19 cellular contexts compared by ENCODE assay signal in genomic region chr1:22818061-22818770, GRCh38.
A peak's percentile ranks its signal among the peaks of the same experiment; 100 is the strongest.
DNase-seq lines count a peak whose midpoint lies in the region; ATAC-seq, FAIRE-seq and TF ChIP-seq lines count a peak whose summit lies in the region.
"Had no signal": no experiment of that assay in that cellular context is flagged by ENCODE, and none has a peak within 500 bp of the region (broad histone marks: within the 10 kb centered on the region; RNA-seq: fewer than 3 reads in every experiment).

No MANE protein-coding gene starts in this region.

- no peak overlapping the region for H3K14ac ChIP-seq in neuronal stem cell (ENCODE audit: low read length)

- no peak overlapping the region for H3K9ac ChIP-seq in endothelial cell of umbilical vein (replicated peaks; ENCODE audit: extremely low read depth, insufficient read depth, low read length)
- H3K9ac ChIP-seq in neuronal stem cell (ENCODE audit: low read depth, low read length, poor library complexity) = no peak overlapping the region
- H3K9ac ChIP-seq: GM23248 had no signal

- peaks cover 3% of the 10 kb centered on the region for H3K27me3 Mint-ChIP-seq in GM23338 (ENCODE audit: insufficient read depth, low read depth, poor library complexity)

- DNase-seq in GM23338 (ENCODE audit: low spot score) = no peak
- no peak for DNase-seq in WERI-Rb-1
- DNase-seq in endothelial cell of umbilical vein (ENCODE audit: low read depth, low spot score) = no peak
- DNase-seq in neuronal stem cell (ENCODE audit: low spot score) = no peak
- DNase-seq in NCI-H345 treated with DMSO at 0.1 percent for 48 hours (lab: John Stamatoyannopoulos, UW; ENCODE audit: unreplicated experiment) = no peak
- no peak for DNase-seq in NOMO-1 treated with dmso at 0.1 percent for 144 hours (lab: John Stamatoyannopoulos, UW; ENCODE audit: unreplicated experiment)
- DNase-seq: DMS 273 treated with DMSO at 0.1 percent for 48 hours, GDM1, GM23248, NCI-H1436, NCI-H2029 treated with DMSO at 0.1 percent for 48 hours, NCI-H2227 treated with DMSO at 0.1 percent for 48 hours, NCI-H524 treated with DMSO at 0.1 percent for 48 hours, Peyer's patch, Right ventricle myocardium superior had no signal

- no peaks in the 10 kb centered on the region for H3K79me2 ChIP-seq in GM23338 (replicated peaks; ENCODE audit: insufficient read depth)
- no peaks in the 10 kb centered on the region for H3K79me2 ChIP-seq in endothelial cell of umbilical vein (ENCODE audit: control insufficient read depth, insufficient read depth, low read length)

- peaks cover 12% of the 10 kb centered on the region for H3K4me1 Mint-ChIP-seq in GM23338

- no peak overlapping the region for H2BK120ac ChIP-seq in neuronal stem cell (ENCODE audit: low read depth, low read length)

- no peak overlapping the region for H3K4ac ChIP-seq in neuronal stem cell (ENCODE audit: low read length)

- TF ChIP-seq POLR2A in endothelial cell of umbilical vein (IDR thresholded peaks at IDR 0.05; ENCODE audit: low read depth, low read length) = no peak

- no peaks in the 10 kb centered on the region for H3K9me1 ChIP-seq in endothelial cell of umbilical vein (replicated peaks; ENCODE audit: control insufficient read depth, extremely low read depth, insufficient read depth, low read length)

- BruUV-seq in endothelial cell of umbilical vein (replicated peaks; lab: Mats Ljungman, UMichigan) = no TSS peak

- H4K8ac ChIP-seq in neuronal stem cell (ENCODE audit: low read depth, low read length) = no peak overlapping the region

- CTCF ChIA-PET in endothelial cell of umbilical vein (lab: Charles Lee) = interaction anchor here (0.6 to 2.1 kb wide), 5 partner anchors 8 to 114 kb away, joined by 3 to 7 read pairs (median 6); no protein-coding TSS in a partner anchor

- ATAC-seq in GM23338 (no peak), HG03460 (IDR thresholded peaks at IDR 0.05; ENCODE audit: unreplicated experiment) (no peak)
- ATAC-seq: GM12878, K562 had no signal

- no peak overlapping the region for H3K27ac ChIP-seq in GM23338 (ENCODE audit: low read depth)
- H3K27ac ChIP-seq in WERI-Rb-1 = peak overlapping the region; percentile 54
- no peak overlapping the region for H3K27ac ChIP-seq in endothelial cell of umbilical vein (ENCODE audit: insufficient read depth, low read depth, low read length)
- no peak overlapping the region for H3K27ac ChIP-seq in neuronal stem cell (replicated peaks; ENCODE audit: low read length)
- H3K27ac ChIP-seq: C4-2B, GM23248, Peyer's patch had no signal

- peak overlapping the region; percentile 42 for H2BK5ac ChIP-seq in neuronal stem cell (ENCODE audit: low read length)

- no peaks in the 10 kb centered on the region for H3F3A ChIP-seq in GM23338 (replicated peaks; ENCODE audit: low read depth)

- H3K23ac ChIP-seq in neuronal stem cell (ENCODE audit: low read depth, low read length, poor library complexity) = no peak overlapping the region

- H3K9me3 ChIP-seq in WERI-Rb-1 (ENCODE audit: severe bottlenecking) = no peaks in the 10 kb centered on the region
- no peaks in the 10 kb centered on the region for H3K9me3 ChIP-seq in endothelial cell of umbilical vein (replicated peaks; ENCODE audit: control insufficient read depth, insufficient read depth, low read length)
- no peaks in the 10 kb centered on the region for H3K9me3 ChIP-seq in neuronal stem cell (replicated peaks in 1 of 2; ENCODE audit: control insufficient read depth in 2 of 2, insufficient read depth in 1 of 2, low read depth in 1 of 2, low read length in 2 of 2)
- H3K9me3 ChIP-seq: Peyer's patch had no signal

- no peaks in the 10 kb centered on the region; the same call in 2 of the 3 replicates for H3K9me3 Mint-ChIP-seq in GM23338

- no peak overlapping the region for H2AFZ ChIP-seq in GM23338
- no peak overlapping the region for H2AFZ ChIP-seq in endothelial cell of umbilical vein (ENCODE audit: low read depth, low read length)
- H2AFZ ChIP-seq in neuronal stem cell (ENCODE audit: low read length) = no peak overlapping the region
- H2AFZ ChIP-seq: GM23248 had no signal

- POLR2A ChIA-PET in endothelial cell of umbilical vein (lab: Charles Lee) = interaction anchor here (0.6 kb wide), 1 partner anchor 24 kb away, joined by 3 read pairs; no protein-coding TSS in a partner anchor

- dilution Hi-C loops in endothelial cell of umbilical vein (cut with MboI; ENCODE audit: extremely low pct_ligation_motif_present, low sequenced_read_pairs) = no loop called here

- WGBS in neuronal stem cell (ENCODE audit: extremely low coverage in 2 of 2, insufficient read length in 2 of 2, insufficient replicate concordance in 1 of 2), 2 donors = no CpG with 5 or more reads among the region's 11 CpGs

- no peaks in the 10 kb centered on the region for H4K20me1 ChIP-seq in GM23338 (replicated peaks; ENCODE audit: insufficient read depth)
- no peaks in the 10 kb centered on the region for H4K20me1 ChIP-seq in endothelial cell of umbilical vein (replicated peaks; ENCODE audit: control insufficient read depth, extremely low read depth, insufficient read depth, low read length)

- H3K4me3 ChIP-seq in GM23338 (no peak overlapping the region), WERI-Rb-1 (ENCODE audit: low read depth, low read length) (no peak overlapping the region), endothelial cell of umbilical vein (replicated peaks in 1 of 3; ENCODE audit: insufficient read depth in 1 of 3, low read depth in 1 of 3, low read length in 3 of 3) (no peak overlapping the region), neuronal stem cell (ENCODE audit: low read length in 2 of 2) (peak overlapping the region in 1 of 2 donors; percentile 29)
- H3K4me3 ChIP-seq: GM12878, GM23248, K562, Peyer's patch had no signal

- H3K4me3 Mint-ChIP-seq in GM23338 = no peak overlapping the region

- H3K4me2 ChIP-seq in GM23338 (no peak overlapping the region), endothelial cell of umbilical vein (ENCODE audit: insufficient read depth, low read length) (no peak overlapping the region), neuronal stem cell (ENCODE audit: insufficient read depth, low read length, poor library complexity, severe bottlenecking) (no peak overlapping the region)

- peak overlapping the region; percentile 4 for H3K18ac ChIP-seq in neuronal stem cell (ENCODE audit: low read length)

- intact Hi-C loops in endothelial cell of umbilical vein (cut with micrococcal nuclease) = no loop called here

- TF ChIP-seq CTCF in GM23338 (conservative IDR thresholded peaks at IDR 0.05; ENCODE audit: low read depth in 2 of 2) (peak; percentile 20 to 47; a peak in 3 of 4 replicates), WERI-Rb-1 (IDR thresholded peaks at IDR 0.05; ENCODE audit: low read depth, low read length) (no peak), endothelial cell of umbilical vein (IDR thresholded peaks at IDR 0.05; ENCODE audit: extremely low read depth in 1 of 2, insufficient read depth in 1 of 2, low read depth in 1 of 2, low read length in 2 of 2) (no peak)

- H3K79me1 ChIP-seq in neuronal stem cell (ENCODE audit: low read depth, low read length) = no peaks in the 10 kb centered on the region

- H3K9me2 ChIP-seq in GM23338 (ENCODE audit: insufficient read depth) = no peaks in the 10 kb centered on the region

- H3K4me1 ChIP-seq in GM23338 (ENCODE audit: insufficient read depth) (no peaks in the 10 kb centered on the region), endothelial cell of umbilical vein (ENCODE audit: control insufficient read depth, extremely low read depth, insufficient read depth, low read length) (peaks cover 13% of the 10 kb centered on the region), neuronal stem cell (ENCODE audit: control insufficient read depth in 2 of 2, insufficient read depth in 1 of 2, low read depth in 1 of 2, low read length in 2 of 2) (peaks cover 11 to 18% of the 10 kb centered on the region in 2 donors)

- H3K27me3 ChIP-seq in GM23338 (ENCODE audit: insufficient read depth) (no peaks in the 10 kb centered on the region), WERI-Rb-1 (ENCODE audit: insufficient read depth, low read depth, severe bottlenecking) (no peaks in the 10 kb centered on the region), endothelial cell of umbilical vein (ENCODE audit: control insufficient read depth in 2 of 2, insufficient read depth in 2 of 2, low read length in 2 of 2) (no peaks in the 10 kb centered on the region), neuronal stem cell (ENCODE audit: control insufficient read depth in 3 of 3, insufficient read depth in 3 of 3, low read depth in 1 of 3, low read length in 3 of 3) (no peaks in the 10 kb centered on the region)
- H3K27me3 ChIP-seq: Peyer's patch had no signal

- no peaks in the 10 kb centered on the region for H3K36me3 Mint-ChIP-seq in GM23338 (ENCODE audit: low read depth)

- H2BK12ac ChIP-seq in neuronal stem cell (ENCODE audit: low read length) = no peak overlapping the region

- peak overlapping the region; percentile 69 for H3K27ac Mint-ChIP-seq in GM23338

- H2BK15ac ChIP-seq in neuronal stem cell (ENCODE audit: low read length) = no peak overlapping the region

- no peak for FAIRE-seq in endothelial cell of umbilical vein (lab: Jason Lieb, UNC)
- FAIRE-seq: GM12878, K562 had no signal

- H4K91ac ChIP-seq in neuronal stem cell (ENCODE audit: low read depth, low read length, poor library complexity) = no peak overlapping the region

- H3K36me3 ChIP-seq in GM23338 (ENCODE audit: insufficient read depth) = no peaks in the 10 kb centered on the region
- H3K36me3 ChIP-seq in WERI-Rb-1 = no peaks in the 10 kb centered on the region
- no peaks in the 10 kb centered on the region for H3K36me3 ChIP-seq in endothelial cell of umbilical vein (ENCODE audit: control insufficient read depth in 2 of 2, extremely low read depth in 1 of 2, insufficient read depth in 2 of 2, low read length in 2 of 2)
- H3K36me3 ChIP-seq in neuronal stem cell (replicated peaks in 1 of 2; ENCODE audit: control insufficient read depth in 2 of 2, insufficient read depth in 2 of 2, low read length in 2 of 2) = no peaks in the 10 kb centered on the region
- H3K36me3 ChIP-seq: Peyer's patch had no signal

- H2AK5ac ChIP-seq in neuronal stem cell (ENCODE audit: low read depth, low read length) = no peak overlapping the region

TF ChIP-seq in GM23338, 12 proteins besides CTCF, POLR2A, EP300 and RAD21:
- no peak for TF ChIP-seq ZNF331 (CRISPR knock-in tag; IDR thresholded peaks at IDR 0.05; ENCODE audit: low read depth)
- no peak for TF ChIP-seq NANOG (IDR thresholded peaks at IDR 0.05; ENCODE audit: borderline replicate concordance)
- no peak for TF ChIP-seq EZH2 (IDR thresholded peaks at IDR 0.05; ENCODE audit: low read depth, unreplicated experiment)
- no peak for TF ChIP-seq CREB1 (CRISPR knock-in tag; IDR thresholded peaks at IDR 0.05; ENCODE audit: low read depth)

TF ChIP-seq in endothelial cell of umbilical vein, 7 proteins besides CTCF, POLR2A, EP300 and RAD21:
- no peak for TF ChIP-seq GATA2 (IDR thresholded peaks at IDR 0.05; ENCODE audit: insufficient read depth, insufficient read length, low read depth, low read length)
- TF ChIP-seq, protein P1, sequence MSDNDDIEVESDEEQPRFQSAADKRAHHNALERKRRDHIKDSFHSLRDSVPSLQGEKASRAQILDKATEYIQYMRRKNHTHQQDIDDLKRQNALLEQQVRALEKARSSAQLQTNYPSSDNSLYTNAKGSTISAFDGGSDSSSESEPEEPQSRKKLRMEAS (IDR thresholded peaks at IDR 0.05; ENCODE audit: insufficient read depth, insufficient read length) = peak; percentile 47

Comparison
In these comparisons a context has a peak if more than half of its experiments do, and no peak if none do; other contexts are left out.
1. CTCF ChIP-seq: peak in GM23338 (2 of 2); none in WERI-Rb-1 (single experiment) and endothelial cell of umbilical vein (0 of 2).